In the genomic region with DNA sequence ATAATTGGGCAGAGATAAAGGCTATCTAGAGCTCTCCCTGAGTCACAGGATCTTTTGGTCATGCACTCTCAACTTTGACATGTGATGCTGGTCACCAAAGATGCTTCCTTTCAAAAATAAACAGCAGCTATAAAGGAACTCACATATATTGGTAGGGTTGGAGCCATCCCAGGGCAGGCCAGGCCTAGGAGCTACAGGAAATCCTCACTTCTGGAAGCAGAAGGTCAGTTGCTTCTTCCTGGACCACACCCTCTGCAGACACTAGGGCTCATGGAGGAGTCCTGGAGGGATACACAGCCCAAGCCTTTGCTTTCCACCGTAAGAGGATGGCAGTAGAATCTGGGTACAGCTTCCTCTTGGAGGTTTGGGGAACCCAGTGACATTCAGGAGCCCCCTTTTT, we compare ENCODE assay signal across 18 cellular contexts. TPM values are rescaled to one million over a fixed set of nuclear protein-coding genes. Genes with fewer than 3 reads are reported as not detected.
DNase-seq lines count a peak whose midpoint lies in the region; ATAC-seq, FAIRE-seq and TF ChIP-seq lines count a peak whose summit lies in the region.
"Had no signal": no experiment of that assay in that cellular context is flagged by ENCODE, and none has a peak within 500 bp of the region (broad histone marks: within the 10 kb centered on the region; RNA-seq: fewer than 3 reads in every experiment).

No MANE protein-coding gene starts in this region.

- H3K27me3 Mint-ChIP-seq in CD8-positive, alpha-beta T cell (ENCODE audit: low read depth), result peaks cover 9% of the 10 kb centered on the region

- POLR2A ChIA-PET in CD8-positive, alpha-beta T cell (lab: Charles Lee), result no interaction called here

- no peak overlapping the region for H3K27ac ChIP-seq in kidney (ENCODE audit: low read depth in 2 of 2, low read length in 2 of 2)
- no peak overlapping the region for H3K27ac ChIP-seq in CD8-positive, alpha-beta T cell (ENCODE audit: low read depth, low read length)
- H3K27ac ChIP-seq: PC-9 had no signal

- CTCF ChIA-PET in CD8-positive, alpha-beta T cell (lab: Charles Lee), result interaction anchor here (1.4 to 2.0 kb wide), 2 partner anchors 39 to 40 kb away, joined by 3 to 7 read pairs; no protein-coding TSS in a partner anchor

- no peaks in the 10 kb centered on the region for H3K4me1 Mint-ChIP-seq in CD8-positive, alpha-beta T cell (ENCODE audit: low read depth)

- no peak overlapping the region for H3K27ac Mint-ChIP-seq in CD8-positive, alpha-beta T cell
- H3K27ac Mint-ChIP-seq: CD4-positive, alpha-beta T cell had no signal

- H3K4me1 ChIP-seq in kidney (ENCODE audit: control insufficient read depth in 1 of 2, insufficient read depth in 1 of 2, low read depth in 1 of 2, low read length in 2 of 2) (no peaks in the 10 kb centered on the region), skeletal muscle satellite cell (ENCODE audit: control insufficient read depth, insufficient read depth, low read length) (peaks cover 32% of the 10 kb centered on the region)
- no peaks in the 10 kb centered on the region for H3K4me1 ChIP-seq in CD8-positive, alpha-beta T cell (ENCODE audit: insufficient read depth, low read length)
- H3K4me1 ChIP-seq: BE2C had no signal

- no peaks in the 10 kb centered on the region for H3K36me3 ChIP-seq in kidney (ENCODE audit: control insufficient read depth in 1 of 2, insufficient read depth in 2 of 2, low read length in 2 of 2)
- no peaks in the 10 kb centered on the region for H3K36me3 ChIP-seq in skeletal muscle satellite cell (ENCODE audit: insufficient read depth, low read length)
- H3K36me3 ChIP-seq in CD8-positive, alpha-beta T cell (ENCODE audit: insufficient read depth, low read length), result no peaks in the 10 kb centered on the region
- H3K36me3 ChIP-seq: BE2C had no signal

- H3K27me3 ChIP-seq in skeletal muscle satellite cell (ENCODE audit: control insufficient read depth, insufficient read depth, low read length), result no peaks in the 10 kb centered on the region
- H3K27me3 ChIP-seq in CD8-positive, alpha-beta T cell (ENCODE audit: insufficient read depth, low read length), result no peaks in the 10 kb centered on the region
- H3K27me3 ChIP-seq: BE2C had no signal

- DNase-seq in HCEC 1CT (peak; percentile 8), RPMI7951 (ENCODE audit: low read depth) (peak; percentile 18), kidney (peak; percentile 29), ureter (ENCODE audit: low spot score) (no peak)
- no peak for DNase-seq in CD8-positive, alpha-beta T cell
- DNase-seq: BE2C; CD4-positive, alpha-beta T cell; H7; KBM-7; NCI-H1048; NCI-H1436 treated with DMSO at 0.1 percent for 48 hours; NCI-H2081; NCI-H510A treated with DMSO at 0.1 percent for 48 hours; NCI-H82; PC-9 had no signal

- H3K9me3 ChIP-seq in kidney (ENCODE audit: control insufficient read depth in 1 of 2, low read length in 2 of 2) (no peaks in the 10 kb centered on the region), skeletal muscle satellite cell (replicated peaks; ENCODE audit: low read length) (no peaks in the 10 kb centered on the region)
- H3K9me3 ChIP-seq in CD8-positive, alpha-beta T cell (ENCODE audit: low read length), result no peaks in the 10 kb centered on the region
- H3K9me3 ChIP-seq: BE2C had no signal

- intact Hi-C loops in kidney (cut with DNase I), result no loop called here
- intact Hi-C loops in CD8-positive, alpha-beta T cell (cut with DNase I, micrococcal nuclease), result no loop called here

- TF ChIP-seq CTCF in kidney (IDR thresholded peaks at IDR 0.05; ENCODE audit: borderline replicate concordance, extremely low read depth, insufficient read depth), result no peak
- no peak for TF ChIP-seq CTCF in CD8-positive, alpha-beta T cell (IDR thresholded peaks at IDR 0.05)

- peak overlapping the region; percentile 37 for H3K4me2 ChIP-seq in skeletal muscle satellite cell (ENCODE audit: low read length)
- H3K4me2 ChIP-seq: PC-9 had no signal

- ATAC-seq in CD8-positive, alpha-beta T cell, result no peak
- ATAC-seq in HG03280 (IDR thresholded peaks at IDR 0.05; ENCODE audit: unreplicated experiment), result no peak

- no peak overlapping the region for H3K9ac ChIP-seq in kidney (ENCODE audit: low read length in 2 of 2)
- H3K9ac ChIP-seq in skeletal muscle satellite cell (ENCODE audit: low read depth, low read length), result no peak overlapping the region

- no peak overlapping the region for H3K4me3 Mint-ChIP-seq in CD8-positive, alpha-beta T cell
- H3K4me3 Mint-ChIP-seq: CD4-positive, alpha-beta T cell had no signal

- H3K9me3 Mint-ChIP-seq in CD8-positive, alpha-beta T cell, result peaks cover 2% of the 10 kb centered on the region
- H3K9me3 Mint-ChIP-seq: CD4-positive, alpha-beta T cell had no signal

- no peak overlapping the region for H3K4me3 ChIP-seq in kidney (ENCODE audit: low read length in 2 of 2)
- H3K4me3 ChIP-seq in skeletal muscle satellite cell (ENCODE audit: low read length), result no peak overlapping the region
- no peak overlapping the region for H3K4me3 ChIP-seq in CD8-positive, alpha-beta T cell (ENCODE audit: low read depth, low read length)
- H3K4me3 ChIP-seq: PC-9 had no signal

- H3K36me3 Mint-ChIP-seq in CD8-positive, alpha-beta T cell, result no peaks in the 10 kb centered on the region

- no peak for FAIRE-seq in kidney (lab: Jason Lieb, UNC)

RNA-seq across cellular contexts. Expression of gene SOST, which starts 24.6 kb away (rescaled TPM):
- not detected in 2 replicates for total RNA-seq in RPMI7951 (2014; rRNA removed; shearing (Covaris generic))
- total RNA-seq in kidney (0.09 TPM), ureter (not detected)
- 15.1 TPM for polyA plus RNA-seq in kidney (ENCODE audit: insufficient read depth, low read depth, low replicate concordance)
- total RNA-seq in skeletal muscle satellite cell (2012; rRNA removed), result not detected in 2 replicates
- total RNA-seq in CD8-positive, alpha-beta T cell, result not detected
- total RNA-seq: CD4-positive, alpha-beta T cell; H7; PC-9 had no signal
- polyA plus RNA-seq: AG04450 had no signal

RNA-seq across cellular contexts. Expression of gene DUSP3, which starts 44.8 kb away (rescaled TPM):
- total RNA-seq in RPMI7951 (2014; rRNA removed; shearing (Covaris generic)), result 32.3 and 32.4 TPM in 2 replicates
- total RNA-seq in kidney (102 TPM), ureter (91.9 TPM)
- 126 TPM for polyA plus RNA-seq in kidney (ENCODE audit: insufficient read depth, low read depth, low replicate concordance)
- total RNA-seq in skeletal muscle satellite cell (2012; rRNA removed), result 48.4 and 52.6 TPM in 2 replicates
- total RNA-seq in CD8-positive, alpha-beta T cell, result 1 to 10 TPM; 8.7 to 9.1 TPM

RNA-seq across cellular contexts. Expression of gene CFAP97D1, which starts 46.3 kb away (rescaled TPM):
- total RNA-seq in RPMI7951 (2014; rRNA removed; shearing (Covaris generic)), result not detected in 2 replicates
- total RNA-seq in kidney, result not detected
- polyA plus RNA-seq in kidney (ENCODE audit: insufficient read depth, low read depth, low replicate concordance), result not detected
- under 0.01 TPM in 1 of 2 replicates, not detected in the other for total RNA-seq in skeletal muscle satellite cell (2012; rRNA removed)
- not detected for total RNA-seq in CD8-positive, alpha-beta T cell
- total RNA-seq in ureter, result not detected
- total RNA-seq: CD4-positive, alpha-beta T cell; PC-9 had no signal

Comparison
In these comparisons a context has a peak if more than half of its experiments do, and no peak if none do; other contexts are left out.
1. DNase-seq: peak in HCEC 1CT (single experiment), RPMI7951 (single experiment) and kidney (single experiment); none in CD8-positive, alpha-beta T cell (0 of 7) and ureter (single experiment).